In the genomic region with DNA sequence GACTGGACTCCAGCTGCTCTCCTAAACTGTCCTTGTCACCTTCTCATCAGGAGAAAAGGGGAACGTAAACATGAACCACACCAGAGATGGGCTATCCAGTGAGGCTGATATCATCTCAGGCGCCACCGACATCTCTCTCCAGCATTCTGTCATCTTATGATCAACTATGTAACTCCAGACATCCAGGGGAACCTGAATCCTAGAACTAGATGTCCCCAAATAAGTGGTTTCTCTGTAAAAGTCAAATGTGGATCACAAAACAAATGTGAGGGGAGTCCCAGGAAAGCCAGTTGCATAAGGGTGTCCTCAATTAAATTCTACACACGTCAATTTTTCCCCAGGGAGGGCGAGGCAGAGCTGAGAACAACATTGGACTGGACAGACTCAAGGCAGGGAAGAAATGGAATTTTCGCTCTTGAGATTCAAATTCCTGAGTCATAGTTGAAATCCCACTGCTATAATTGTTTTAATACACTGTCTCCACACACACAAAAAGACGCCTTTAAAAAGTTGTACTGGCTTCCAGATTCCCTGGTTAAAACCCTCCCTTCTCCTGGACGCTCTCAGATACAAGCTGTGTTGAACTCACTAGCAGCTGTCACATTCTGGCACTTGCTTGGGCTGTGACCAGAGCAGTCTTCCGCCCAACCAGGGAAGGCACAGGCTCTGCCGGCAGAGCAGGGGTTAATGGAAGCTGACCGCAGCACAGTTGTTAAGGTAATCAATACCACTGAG, we compare ENCODE assay signal across 10 cellular contexts.
DNase-seq lines count a peak whose midpoint lies in the region; ATAC-seq and TF ChIP-seq lines count a peak whose summit lies in the region.
"Had no signal": no experiment of that assay in that cellular context is flagged by ENCODE, and none has a peak within 500 bp of the region (broad histone marks: within the 10 kb centered on the region; RNA-seq: fewer than 3 reads in every experiment).

No MANE protein-coding gene starts in this region.

- intact Hi-C loops in upper lobe of right lung (cut with DNase I), result no loop called here
- intact Hi-C loops in activated CD4-positive, alpha-beta T cell treated with anti-CD3 and anti-CD28 coated beads, Interleukin-2, amount 10 ng/mL, durations not matched to agents 24 days and 14 days (cut with micrococcal nuclease), result no loop called here

- no peak for TF ChIP-seq CTCF in fibroblast of lung (conservative IDR thresholded peaks at IDR 0.05 in 1 of 2, IDR thresholded peaks at IDR 0.05 in 1 of 2; ENCODE audit: low read depth in 1 of 2, low read length in 2 of 2)
- TF ChIP-seq CTCF in upper lobe of right lung (IDR thresholded peaks at IDR 0.05), result no peak

- H3K4me3 ChIP-seq in fibroblast of lung (replicated peaks in 1 of 4; ENCODE audit: control extremely low read depth in 1 of 4, insufficient read depth in 1 of 4, low read depth in 3 of 4, low read length in 4 of 4) (peak overlapping the region in 2 of 4 experiments; percentile 3 to 8), upper lobe of right lung (no peak overlapping the region)

- no peaks in the 10 kb centered on the region for H3K4me1 Mint-ChIP-seq in activated CD4-positive, alpha-beta T cell treated with anti-CD3 and anti-CD28 coated beads, Interleukin-2, amount 10 ng/mL, durations not matched to agents 24 days and 14 days

- no peak overlapping the region for H2AFZ ChIP-seq in fibroblast of lung (ENCODE audit: low read length)

- peaks cover 15% of the 10 kb centered on the region for H3K4me1 ChIP-seq in fibroblast of lung (ENCODE audit: control insufficient read depth, extremely low read depth, insufficient read depth, low read length)
- peaks cover 52% of the 10 kb centered on the region for H3K4me1 ChIP-seq in upper lobe of right lung

- H3K4me2 ChIP-seq in fibroblast of lung (ENCODE audit: extremely low read depth, insufficient read depth, low read length), result peak overlapping the region; percentile 55

- H3K9me3 ChIP-seq in fibroblast of lung (ENCODE audit: control insufficient read depth, insufficient read depth, low read depth, low read length) (no peaks in the 10 kb centered on the region), upper lobe of right lung (no peaks in the 10 kb centered on the region)

- H3K27me3 ChIP-seq in fibroblast of lung (ENCODE audit: control insufficient read depth, insufficient read depth, low read length) (no peaks in the 10 kb centered on the region), upper lobe of right lung (no peaks in the 10 kb centered on the region)

- no peak overlapping the region for H3K4me3 Mint-ChIP-seq in activated CD4-positive, alpha-beta T cell treated with anti-CD3 and anti-CD28 coated beads, Interleukin-2, amount 10 ng/mL, durations not matched to agents 24 days and 14 days
- H3K4me3 Mint-ChIP-seq: naive B cell had no signal

- H3K36me3 Mint-ChIP-seq in activated CD4-positive, alpha-beta T cell treated with anti-CD3 and anti-CD28 coated beads, Interleukin-2, amount 10 ng/mL, durations not matched to agents 24 days and 14 days (ENCODE audit: low read depth), result no peaks in the 10 kb centered on the region
- H3K36me3 Mint-ChIP-seq: naive B cell had no signal

- H3K79me2 ChIP-seq in fibroblast of lung (ENCODE audit: control insufficient read depth, insufficient read depth, low read length), result peaks cover 74% of the 10 kb centered on the region

- H3K27ac Mint-ChIP-seq in activated CD4-positive, alpha-beta T cell treated with anti-CD3 and anti-CD28 coated beads, Interleukin-2, amount 10 ng/mL, durations not matched to agents 24 days and 14 days, result no peak overlapping the region

- H3K27ac ChIP-seq in fibroblast of lung (ENCODE audit: insufficient read depth, low read length), result peak overlapping the region; percentile 67
- peak overlapping the region; percentile 78 for H3K27ac ChIP-seq in upper lobe of right lung
- H3K27ac ChIP-seq: 22Rv1 had no signal

- no peak overlapping the region for H3K9ac ChIP-seq in fibroblast of lung (ENCODE audit: insufficient read depth, low read length)

- ATAC-seq in upper lobe of right lung, result peak; percentile 13

- H3K9me3 Mint-ChIP-seq in activated CD4-positive, alpha-beta T cell treated with anti-CD3 and anti-CD28 coated beads, Interleukin-2, amount 10 ng/mL, durations not matched to agents 24 days and 14 days, result no peaks in the 10 kb centered on the region
- H3K9me3 Mint-ChIP-seq: naive B cell had no signal

- H3K27me3 Mint-ChIP-seq in activated CD4-positive, alpha-beta T cell treated with anti-CD3 and anti-CD28 coated beads, Interleukin-2, amount 10 ng/mL, durations not matched to agents 24 days and 14 days, result no peaks in the 10 kb centered on the region
- H3K27me3 Mint-ChIP-seq: naive B cell had no signal

- H4K20me1 ChIP-seq in fibroblast of lung (ENCODE audit: control insufficient read depth, extremely low read depth, insufficient read depth, low read length), result no peaks in the 10 kb centered on the region

- H3K36me3 ChIP-seq in fibroblast of lung (ENCODE audit: control insufficient read depth, insufficient read depth, low read length), result no peaks in the 10 kb centered on the region
- H3K36me3 ChIP-seq in upper lobe of right lung, result no peaks in the 10 kb centered on the region

- peak; percentile 19 for DNase-seq in NCI-H146 (lab: John Stamatoyannopoulos, UW)
- no peak for DNase-seq in NCI-H146 treated with DMSO at 0.1 percent for 48 hours (lab: John Stamatoyannopoulos, UW; ENCODE audit: unreplicated experiment)
- DNase-seq in fibroblast of lung (ENCODE audit: low read depth in 2 of 2), result peak; percentile 56 to 81
- DNase-seq in myocyte (ENCODE audit: low read depth), result peak; percentile 95
- no peak for DNase-seq in upper lobe of right lung
- no peak for DNase-seq in activated CD4-positive, alpha-beta T cell treated with anti-CD3 and anti-CD28 coated beads, Interleukin-2, amount 10 ng/mL, durations not matched to agents 24 days and 14 days
- no peak for DNase-seq in NCI-H1930 (lab: John Stamatoyannopoulos, UW)
- no peak for DNase-seq in Kasumi-1 (lab: John Stamatoyannopoulos, UW)
- DNase-seq: naive B cell had no signal

Comparison
In these comparisons a context has a peak if more than half of its experiments do, and no peak if none do; other contexts are left out.
1. DNase-seq: peak in NCI-H146 (single experiment), fibroblast of lung (2 of 2) and myocyte (single experiment); none in NCI-H146 treated with DMSO at 0.1 percent for 48 hours (single experiment), upper lobe of right lung (single experiment), activated CD4-positive, alpha-beta T cell treated with anti-CD3 and anti-CD28 coated beads, Interleukin-2, amount 10 ng/mL, durations not matched to agents 24 days and 14 days (single experiment), NCI-H1930 (0 of 2) and Kasumi-1 (0 of 2).